ENCODE assay signal across 3 cellular contexts in the genomic region with DNA sequence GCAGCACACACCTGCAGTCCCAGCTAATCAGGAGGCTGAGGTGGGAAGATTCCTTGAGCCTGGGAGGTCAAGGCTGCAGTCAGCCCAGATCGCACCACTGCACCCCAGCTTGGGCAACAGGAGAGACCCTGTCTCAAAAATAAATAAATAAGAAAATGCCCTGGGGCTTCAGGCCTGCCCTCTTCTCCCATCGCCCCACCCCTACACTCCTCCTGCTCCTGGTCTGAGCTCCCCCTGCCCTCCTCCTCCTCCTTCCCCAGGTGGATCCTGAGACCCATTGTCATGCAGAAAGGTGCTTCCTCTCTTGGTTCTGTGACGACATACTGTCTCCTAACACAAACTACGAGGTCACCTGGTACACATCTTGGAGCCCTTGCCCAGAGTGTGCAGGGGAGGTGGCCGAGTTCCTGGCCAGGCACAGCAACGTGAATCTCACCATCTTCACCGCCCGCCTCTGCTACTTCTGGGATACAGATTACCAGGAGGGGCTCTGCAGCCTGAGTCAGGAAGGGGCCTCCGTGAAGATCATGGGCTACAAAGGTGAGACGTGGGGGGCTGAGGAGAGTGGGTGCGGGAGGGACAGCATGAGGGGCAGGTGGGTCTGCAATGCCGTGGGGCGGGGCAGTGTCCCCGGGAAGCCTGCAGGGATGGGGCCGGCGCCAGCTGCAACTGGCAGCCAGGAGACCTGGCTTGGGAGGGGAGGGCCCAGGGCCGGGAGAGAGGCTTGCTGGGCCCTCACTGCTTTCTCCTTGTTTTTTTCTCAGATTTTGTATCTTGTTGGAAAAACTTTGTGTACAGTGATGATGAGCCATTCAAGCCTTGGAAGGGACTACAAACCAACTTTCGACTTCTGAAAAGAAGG. TPM values are rescaled to one million over a fixed set of nuclear protein-coding genes. Genes with fewer than 3 reads are reported as not detected.
"Had no signal": no experiment of that assay in that cellular context is flagged by ENCODE, and none has a peak within 500 bp of the region (broad histone marks: within the 10 kb centered on the region; RNA-seq: fewer than 3 reads in every experiment).

No MANE protein-coding gene starts in this region.

RNA-seq across cellular contexts. Expression of a gene that starts 10.7 kb away (rescaled TPM):
- total RNA-seq: cerebellum had no signal

RNA-seq across cellular contexts. Expression of a gene that starts 49.5 kb away (rescaled TPM):
- total RNA-seq: cerebellum, temporal lobe, vagina had no signal
